ENCODE assay signal across 8 cellular contexts in the genomic region with DNA sequence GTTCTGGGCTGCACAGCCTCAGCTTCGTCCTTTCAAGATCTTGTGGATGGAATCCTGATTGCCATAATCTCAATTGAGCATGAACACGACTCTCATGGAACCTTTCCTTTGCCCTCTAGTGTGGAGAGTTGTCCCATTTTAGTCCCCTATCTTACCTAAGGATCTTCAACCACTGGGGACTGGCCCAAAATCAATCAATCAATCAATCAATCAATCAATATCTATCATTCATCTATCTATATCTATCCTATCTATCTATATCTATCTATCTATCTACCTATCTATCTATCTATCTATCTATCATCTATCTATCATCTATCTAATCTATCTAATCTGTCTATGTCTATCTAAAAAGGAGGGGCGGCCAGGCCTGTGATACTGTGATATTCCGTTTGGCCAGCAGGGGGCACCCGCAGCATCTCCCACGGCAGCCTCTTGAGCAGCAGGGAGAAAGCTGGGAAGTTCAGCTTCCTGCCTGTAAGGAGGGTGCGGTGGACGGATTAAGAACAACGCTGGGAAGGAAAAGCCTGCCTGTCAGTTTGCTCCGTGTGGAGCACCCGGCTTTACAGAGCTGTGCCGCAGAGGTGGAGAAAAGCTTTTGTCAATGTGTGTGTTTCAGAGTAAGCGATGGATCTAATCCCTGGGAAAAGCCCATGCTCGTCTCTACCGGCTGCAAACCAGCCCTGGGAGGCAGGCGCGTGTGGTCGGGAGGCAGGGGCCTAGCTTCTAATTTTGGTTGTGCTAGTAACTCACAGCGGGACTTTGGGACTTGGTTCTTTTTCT.
DNase-seq lines count a peak whose midpoint lies in the region; ATAC-seq and TF ChIP-seq lines count a peak whose summit lies in the region.

No MANE protein-coding gene starts in this region.

- H3K27me3 ChIP-seq in BLaER1 treated with 17β-estradiol and CSF1 and Interleukin-3, amounts not matched to agents 10 nM and 100 nM, result no peaks in the 10 kb centered on the region

- peak overlapping the region; percentile 64 to 97 (median 75) for H3K4me2 ChIP-seq in BLaER1 treated with 17β-estradiol and CSF1 and Interleukin-3, amounts not matched to agents 10 nM and 100 nM

- ATAC-seq in GM19043 (IDR thresholded peaks at IDR 0.05; ENCODE audit: low read depth, unreplicated experiment) (peak; percentile 63), HG03439 (IDR thresholded peaks at IDR 0.05; ENCODE audit: unreplicated experiment) (peak; percentile 79)

- H3K36me3 ChIP-seq in BLaER1 treated with 17β-estradiol and CSF1 and Interleukin-3, amounts not matched to agents 10 nM and 100 nM, result no peaks in the 10 kb centered on the region

- no peaks in the 10 kb centered on the region for H4K20me1 ChIP-seq in BLaER1 treated with 17β-estradiol and CSF1 and Interleukin-3, amounts not matched to agents 10 nM and 100 nM

- peak overlapping the region in 9 of 10 experiments; percentile 2 to 58 (median 39); a peak in 12 of 20 replicates for H3K4me3 ChIP-seq in BLaER1 treated with 17β-estradiol and CSF1 and Interleukin-3, amounts not matched to agents 10 nM and 100 nM
- H3K4me3 ChIP-seq in epithelial cell of proximal tubule (ENCODE audit: low read depth, low read length), result peak overlapping the region; percentile 44

- peak; percentile 93 for TF ChIP-seq CTCF in epithelial cell of proximal tubule (conservative IDR thresholded peaks at IDR 0.05; ENCODE audit: low read depth, low read length)

- H3K27ac ChIP-seq in BLaER1 treated with 17β-estradiol and CSF1 and Interleukin-3, amounts not matched to agents 10 nM and 100 nM, result peak overlapping the region in 4 of 11 experiments; percentile 13 to 80 (median 24); a peak in 6 of 22 replicates

- peak; percentile 41 for DNase-seq in NCI-H774 (lab: John Stamatoyannopoulos, UW)
- peak; percentile 50 for DNase-seq in activated T-cell treated with anti-CD3 and anti-CD28 coated beads for 24 hours (ENCODE audit: low read depth)
- DNase-seq in epithelial cell of proximal tubule (ENCODE audit: low read depth), result peak; percentile 29
- DNase-seq in mucosa of gallbladder (ENCODE audit: low spot score), result peak; percentile 85
- peak; percentile 39 to 40 for DNase-seq in stimulated activated CD8-positive, alpha-beta memory T cell treated with anti-CD3 and anti-CD28 coated beads, Interleukin-4, amount 100 ng/mL, for 1 hour (ENCODE audit: low read depth in 2 of 2, low spot score in 1 of 2)

- peak overlapping the region; percentile 20 to 64 (median 51); a peak in 17 of 22 replicates for H3K9ac ChIP-seq in BLaER1 treated with 17β-estradiol and CSF1 and Interleukin-3, amounts not matched to agents 10 nM and 100 nM

- peaks cover 23 to 44% (median 32%) of the 10 kb centered on the region in 10 experiments for H3K4me1 ChIP-seq in BLaER1 treated with 17β-estradiol and CSF1 and Interleukin-3, amounts not matched to agents 10 nM and 100 nM

- H3K9me3 ChIP-seq in BLaER1 treated with 17β-estradiol and CSF1 and Interleukin-3, amounts not matched to agents 10 nM and 100 nM (replicated peaks in 1 of 11), result peaks cover 6 to 26% (median 11%) of the 10 kb centered on the region in 11 experiments; a peak in 21 of 22 replicates

Comparison
In these comparisons a context has a peak if more than half of its experiments do, and no peak if none do; other contexts are left out.
1. DNase-seq: peak in every context shown above with its lines; median percentile 85 in mucosa of gallbladder; 50 in activated T-cell treated with anti-CD3 and anti-CD28 coated beads for 24 hours; 41 in NCI-H774; 40 in stimulated activated CD8-positive, alpha-beta memory T cell treated with anti-CD3 and anti-CD28 coated beads, Interleukin-4, amount 100 ng/mL, for 1 hour; 29 in epithelial cell of proximal tubule.